Comparison of ENCODE assay signal across 13 cellular contexts in genomic region chr17:57530508-57530907, GRCh38.
DNase-seq lines count a peak whose midpoint lies in the region; ATAC-seq, FAIRE-seq and TF ChIP-seq lines count a peak whose summit lies in the region.
"Had no signal": no experiment of that assay in that cellular context is flagged by ENCODE, and none has a peak within 500 bp of the region (broad histone marks: within the 10 kb centered on the region; RNA-seq: fewer than 3 reads in every experiment).

No MANE protein-coding gene starts in this region.

- no peak for TF ChIP-seq CTCF in OCI-LY1 (IDR thresholded peaks at IDR 0.05; ENCODE audit: low read length)
- TF ChIP-seq CTCF in fibroblast of pulmonary artery (IDR thresholded peaks at IDR 0.05; ENCODE audit: low read length, missing control alignments) = no peak
- no peak for TF ChIP-seq CTCF in D721Med (IDR thresholded peaks at IDR 0.05; ENCODE audit: insufficient read depth, missing control alignments)
- TF ChIP-seq CTCF in gastrocnemius medialis (IDR thresholded peaks at IDR 0.05 in 4 of 5, conservative IDR thresholded peaks at IDR 0.05 in 1 of 5) = no peak

- 51% methylated on average over 4 of the region's 4 CpGs for WGBS in thymus

- H2AFZ ChIP-seq in OCI-LY1 (ENCODE audit: low read length) = no peak overlapping the region

- no peaks in the 10 kb centered on the region for H3F3A ChIP-seq in OCI-LY1 (ENCODE audit: insufficient read depth, low read length)

- peaks cover 3% of the 10 kb centered on the region for H3K36me3 Mint-ChIP-seq in activated naive CD4-positive, alpha-beta T cell treated with anti-CD3 and anti-CD28 coated beads, Interleukin-2, amount 10 ng/mL, durations not matched to agents 7 days and 5 days

- H3K9me3 Mint-ChIP-seq in activated naive CD4-positive, alpha-beta T cell treated with anti-CD3 and anti-CD28 coated beads, Interleukin-2, amount 10 ng/mL, durations not matched to agents 7 days and 5 days = no peaks in the 10 kb centered on the region
- H3K9me3 Mint-ChIP-seq: stimulated activated naive B cell treated with anti-CD40 and anti-IgM and Interleukin-4, amounts not matched to agents 10 μg/mL and 1 μg/mL and 100 μg/mL, for 72 hours had no signal

- in situ Hi-C loops in gastrocnemius medialis (cut with MboI; ENCODE audit: low sequenced_read_pairs in 4 of 4) = no loop called here

- no peak for DNase-seq in activated naive CD4-positive, alpha-beta T cell treated with anti-CD3 and anti-CD28 coated beads, Interleukin-2, amount 10 ng/mL, durations not matched to agents 7 days and 5 days
- no peak for DNase-seq in activated naive CD4-positive, alpha-beta T cell treated with anti-CD3 and anti-CD28 coated beads, Interleukin-2, amount 50 U/mL, for 16 hours
- peak; percentile 16 for DNase-seq in fibroblast of pulmonary artery (ENCODE audit: low read depth)
- no peak for DNase-seq in D721Med (ENCODE audit: insufficient read length, low spot score)
- no peak for DNase-seq in activated CD4-positive, CD25-positive, alpha-beta regulatory T cell (lab: John Stamatoyannopoulos, UW)
- no peak for DNase-seq in gastrocnemius medialis
- DNase-seq: cortex of kidney; hippocampal formation; KBM-7; NCI-H524; stimulated activated naive B cell treated with anti-CD40 and anti-IgM and Interleukin-4, amounts not matched to agents 10 μg/mL and 1 μg/mL and 100 μg/mL, for 72 hours had no signal

- H3K4me1 Mint-ChIP-seq in activated naive CD4-positive, alpha-beta T cell treated with anti-CD3 and anti-CD28 coated beads, Interleukin-2, amount 10 ng/mL, durations not matched to agents 7 days and 5 days = peaks cover 26% of the 10 kb centered on the region

- no peak for TF ChIP-seq POLR2A in gastrocnemius medialis (IDR thresholded peaks at IDR 0.05)

- H3K4me2 ChIP-seq in OCI-LY1 (ENCODE audit: low read length) = peak overlapping the region; percentile 16; the same call in 1 of the 2 replicates

- H3K4me3 ChIP-seq in OCI-LY1 (ENCODE audit: low read depth, low read length, poor library complexity, severe bottlenecking) (no peak overlapping the region), fibroblast of pulmonary artery (replicated peaks; ENCODE audit: low read depth, low read length) (no peak overlapping the region), thymus (ENCODE audit: low read length) (no peak overlapping the region), gastrocnemius medialis (no peak overlapping the region)

- CTCF ChIA-PET in activated naive CD4-positive, alpha-beta T cell treated with anti-CD3 and anti-CD28 coated beads, Interleukin-2, amount 10 ng/mL, durations not matched to agents 7 days and 5 days (lab: Charles Lee) = interaction anchor here (0.8 to 1.4 kb wide), 2 partner anchors 142 to 287 kb away, joined by 3 read pairs; no protein-coding TSS in a partner anchor

- intact Hi-C loops in gastrocnemius medialis (cut with DNase I; ENCODE audit: low total_unique reads) = no loop called here

- no peak for ATAC-seq in gastrocnemius medialis
- ATAC-seq: stimulated activated naive B cell treated with anti-CD40 and anti-IgM and Interleukin-4, amounts not matched to agents 10 μg/mL and 1 μg/mL and 100 μg/mL, for 72 hours had no signal

- H3K27me3 ChIP-seq in OCI-LY1 (ENCODE audit: insufficient read depth, low read length) (no peaks in the 10 kb centered on the region), thymus (ENCODE audit: control insufficient read depth, insufficient read depth) (no peaks in the 10 kb centered on the region), gastrocnemius medialis (no peaks in the 10 kb centered on the region)

- no peak for FAIRE-seq in D721Med (lab: Jason Lieb, UNC)

- H4K20me1 ChIP-seq in OCI-LY1 (ENCODE audit: insufficient read depth, low read length) = no peaks in the 10 kb centered on the region

- H3K4me3 Mint-ChIP-seq in activated naive CD4-positive, alpha-beta T cell treated with anti-CD3 and anti-CD28 coated beads, Interleukin-2, amount 10 ng/mL, durations not matched to agents 7 days and 5 days = no peak overlapping the region
- H3K4me3 Mint-ChIP-seq: stimulated activated naive B cell treated with anti-CD40 and anti-IgM and Interleukin-4, amounts not matched to agents 10 μg/mL and 1 μg/mL and 100 μg/mL, for 72 hours had no signal

- H3K4me1 ChIP-seq in OCI-LY1 (ENCODE audit: insufficient read depth, low read length, severe bottlenecking) = peaks cover 85% of the 10 kb centered on the region
- peaks cover 47% of the 10 kb centered on the region for H3K4me1 ChIP-seq in thymus (ENCODE audit: control insufficient read depth, insufficient read depth, low read length)
- H3K4me1 ChIP-seq in gastrocnemius medialis = peaks cover 8 to 12% of the 10 kb centered on the region in 2 donors

- peak overlapping the region; percentile 16 for H3K27ac Mint-ChIP-seq in activated naive CD4-positive, alpha-beta T cell treated with anti-CD3 and anti-CD28 coated beads, Interleukin-2, amount 10 ng/mL, durations not matched to agents 7 days and 5 days
- H3K27ac Mint-ChIP-seq: stimulated activated naive B cell treated with anti-CD40 and anti-IgM and Interleukin-4, amounts not matched to agents 10 μg/mL and 1 μg/mL and 100 μg/mL, for 72 hours had no signal

- H3K27ac ChIP-seq in OCI-LY1 (ENCODE audit: low read depth, low read length, poor library complexity, severe bottlenecking) = peak overlapping the region; percentile 100
- H3K27ac ChIP-seq in thymus (ENCODE audit: low read depth) = peak overlapping the region; percentile 46
- no peak overlapping the region for H3K27ac ChIP-seq in gastrocnemius medialis

- H3K9me2 ChIP-seq in OCI-LY1 (ENCODE audit: low read depth, low read length) = no peaks in the 10 kb centered on the region

- peak overlapping the region; percentile 27; the same call in 1 of the 2 replicates for H3K9ac ChIP-seq in OCI-LY1 (ENCODE audit: low read length)

- H3K79me2 ChIP-seq in OCI-LY1 (ENCODE audit: insufficient read depth, low read length) = peaks cover 5% of the 10 kb centered on the region; the same call in 1 of the 2 replicates

- no peaks in the 10 kb centered on the region for H3K9me3 ChIP-seq in OCI-LY1 (ENCODE audit: low read length)
- H3K9me3 ChIP-seq in thymus (ENCODE audit: control insufficient read depth) = no peaks in the 10 kb centered on the region
- no peaks in the 10 kb centered on the region for H3K9me3 ChIP-seq in gastrocnemius medialis

- H3K36me3 ChIP-seq in OCI-LY1 (ENCODE audit: insufficient read depth, low read length) (peaks cover 56% of the 10 kb centered on the region; the same call in 1 of the 2 replicates), thymus (ENCODE audit: control insufficient read depth, insufficient read depth) (peaks cover 3% of the 10 kb centered on the region), gastrocnemius medialis (no peaks in the 10 kb centered on the region)

- H3K27me3 Mint-ChIP-seq in activated naive CD4-positive, alpha-beta T cell treated with anti-CD3 and anti-CD28 coated beads, Interleukin-2, amount 10 ng/mL, durations not matched to agents 7 days and 5 days = no peaks in the 10 kb centered on the region
- H3K27me3 Mint-ChIP-seq: stimulated activated naive B cell treated with anti-CD40 and anti-IgM and Interleukin-4, amounts not matched to agents 10 μg/mL and 1 μg/mL and 100 μg/mL, for 72 hours had no signal

Comparison
In these comparisons a context has a peak if more than half of its experiments do, and no peak if none do; other contexts are left out.
1. H3K27ac ChIP-seq: peak in OCI-LY1 (single experiment) and thymus (single experiment); none in gastrocnemius medialis (0 of 4).